Comparison of ENCODE assay signal across 1 cellular context in genomic region chr12:93813181-93813580, GRCh38.
TF ChIP-seq lines count a peak whose summit lies in the region.

No MANE protein-coding gene starts in this region.

TF ChIP-seq in GM23338, 12 proteins besides CTCF, POLR2A, EP300 and RAD21 (continued from another document):
- TF ChIP-seq ZNF462 (CRISPR knock-in tag; IDR thresholded peaks at IDR 0.05): no peak
- no peak for TF ChIP-seq EZH2 (IDR thresholded peaks at IDR 0.05; ENCODE audit: low read depth, unreplicated experiment)
- TF ChIP-seq STAT1 (IDR thresholded peaks at IDR 0.05; ENCODE audit: unreplicated experiment): no peak
- TF ChIP-seq CREB1 (CRISPR knock-in tag; IDR thresholded peaks at IDR 0.05; ENCODE audit: low read depth): no peak
- TF ChIP-seq POLR2AphosphoS5 (IDR thresholded peaks at IDR 0.05; ENCODE audit: low read depth): no peak
- TF ChIP-seq, protein P1, sequence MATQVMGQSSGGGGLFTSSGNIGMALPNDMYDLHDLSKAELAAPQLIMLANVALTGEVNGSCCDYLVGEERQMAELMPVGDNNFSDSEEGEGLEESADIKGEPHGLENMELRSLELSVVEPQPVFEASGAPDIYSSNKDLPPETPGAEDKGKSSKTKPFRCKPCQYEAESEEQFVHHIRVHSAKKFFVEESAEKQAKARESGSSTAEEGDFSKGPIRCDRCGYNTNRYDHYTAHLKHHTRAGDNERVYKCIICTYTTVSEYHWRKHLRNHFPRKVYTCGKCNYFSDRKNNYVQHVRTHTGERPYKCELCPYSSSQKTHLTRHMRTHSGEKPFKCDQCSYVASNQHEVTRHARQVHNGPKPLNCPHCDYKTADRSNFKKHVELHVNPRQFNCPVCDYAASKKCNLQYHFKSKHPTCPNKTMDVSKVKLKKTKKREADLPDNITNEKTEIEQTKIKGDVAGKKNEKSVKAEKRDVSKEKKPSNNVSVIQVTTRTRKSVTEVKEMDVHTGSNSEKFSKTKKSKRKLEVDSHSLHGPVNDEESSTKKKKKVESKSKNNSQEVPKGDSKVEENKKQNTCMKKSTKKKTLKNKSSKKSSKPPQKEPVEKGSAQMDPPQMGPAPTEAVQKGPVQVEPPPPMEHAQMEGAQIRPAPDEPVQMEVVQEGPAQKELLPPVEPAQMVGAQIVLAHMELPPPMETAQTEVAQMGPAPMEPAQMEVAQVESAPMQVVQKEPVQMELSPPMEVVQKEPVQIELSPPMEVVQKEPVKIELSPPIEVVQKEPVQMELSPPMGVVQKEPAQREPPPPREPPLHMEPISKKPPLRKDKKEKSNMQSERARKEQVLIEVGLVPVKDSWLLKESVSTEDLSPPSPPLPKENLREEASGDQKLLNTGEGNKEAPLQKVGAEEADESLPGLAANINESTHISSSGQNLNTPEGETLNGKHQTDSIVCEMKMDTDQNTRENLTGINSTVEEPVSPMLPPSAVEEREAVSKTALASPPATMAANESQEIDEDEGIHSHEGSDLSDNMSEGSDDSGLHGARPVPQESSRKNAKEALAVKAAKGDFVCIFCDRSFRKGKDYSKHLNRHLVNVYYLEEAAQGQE (IDR thresholded peaks at IDR 0.05; ENCODE audit: unreplicated experiment): no peak
- TF ChIP-seq ZNF114 (CRISPR knock-in tag; IDR thresholded peaks at IDR 0.05): no peak
